Comparison of ENCODE assay signal across 21 cellular contexts in genomic region chr7:26363465-26363864, GRCh38.
"Had no signal": no experiment of that assay in that cellular context is flagged by ENCODE, and none has a peak within 500 bp of the region (broad histone marks: within the 10 kb centered on the region; RNA-seq: fewer than 3 reads in every experiment).

No MANE protein-coding gene starts in this region.

- H3K9me3 ChIP-seq: psoas muscle, suprapubic skin, thyroid gland had no signal

- ATAC-seq: left colon, left ventricle myocardium superior, psoas muscle, sciatic nerve had no signal

- H3K9ac ChIP-seq: parathyroid adenoma had no signal

- H3K4me3 ChIP-seq: dorsolateral prefrontal cortex, hepatocyte, lung, psoas muscle, suprapubic skin, thyroid gland had no signal

- H2AFZ ChIP-seq: hepatocyte, parathyroid adenoma had no signal

- H3K79me2 ChIP-seq: hepatocyte, parathyroid adenoma had no signal

- H3K27ac Mint-ChIP-seq: nephron, type B pancreatic cell had no signal

- DNase-seq: cortex of kidney; dorsolateral prefrontal cortex; effector CD8-positive, alpha-beta T cell; foreskin melanocyte; head of caudate nucleus; left colon; left ventricle myocardium superior; mesenchymal stem cell; midbrain; psoas muscle; retina; stimulated activated naive CD4-positive, alpha-beta T cell treated with Interleukin-2 at 50 U/mL for 16 hours; thyroid gland had no signal

- H3K36me3 ChIP-seq: suprapubic skin, thyroid gland had no signal

- H3K4me1 ChIP-seq: parathyroid adenoma, psoas muscle had no signal

- H3K27me3 Mint-ChIP-seq: type B pancreatic cell had no signal

- FAIRE-seq: urothelium cell line had no signal

- H3K27ac ChIP-seq: dorsolateral prefrontal cortex, hepatocyte, parathyroid adenoma, psoas muscle, suprapubic skin, thyroid gland had no signal

- H3K4me3 Mint-ChIP-seq: nephron, type B pancreatic cell had no signal

- H3K9me3 Mint-ChIP-seq: nephron, type B pancreatic cell had no signal

- H3K36me3 Mint-ChIP-seq: type B pancreatic cell had no signal

- H3K4me2 ChIP-seq: hepatocyte had no signal

- H3K27me3 ChIP-seq: hepatocyte, thyroid gland had no signal
